8 cellular contexts compared by ENCODE assay signal in the genomic region with DNA sequence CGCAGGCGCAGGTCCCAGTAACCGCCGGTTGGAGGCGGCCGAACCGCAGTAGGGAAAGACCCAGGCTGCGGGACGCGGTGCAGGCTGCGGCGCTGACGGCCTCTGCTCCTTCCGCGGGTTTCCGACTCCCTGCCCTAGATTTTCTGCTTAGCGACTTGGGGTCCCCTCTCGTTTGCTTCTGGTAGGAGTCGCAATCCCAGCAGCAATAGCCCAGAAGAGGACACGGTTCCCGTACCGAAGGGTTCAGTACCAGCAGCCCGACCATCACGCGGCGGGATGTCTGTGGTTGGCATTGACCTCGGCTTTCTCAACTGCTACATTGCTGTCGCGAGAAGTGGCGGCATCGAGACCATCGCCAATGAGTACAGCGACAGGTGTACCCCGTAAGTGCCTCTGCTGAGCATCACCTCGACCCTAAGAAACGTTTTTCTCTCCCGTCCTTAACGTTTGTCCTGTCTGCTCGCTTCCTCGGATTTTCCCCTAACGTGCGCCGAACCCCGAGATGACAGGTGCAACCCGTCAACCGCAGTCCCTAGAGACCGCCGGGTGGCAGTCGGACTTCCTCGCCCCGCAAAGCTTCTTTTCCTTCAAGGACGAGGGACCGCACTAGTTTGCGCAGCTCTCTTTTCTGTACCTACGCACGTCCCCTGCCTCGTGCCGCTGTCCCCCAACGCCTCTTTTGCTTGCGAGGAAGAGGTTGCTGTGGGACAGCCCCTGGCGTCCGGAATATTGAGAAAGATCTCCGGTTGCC.
DNase-seq lines count a peak whose midpoint lies in the region; ATAC-seq lines count a peak whose summit lies in the region.

A gene (plus strand): TSS at position 48 of the 751 bp plus-strand sequence. CDS start 229 bp downstream, at position 277.

- no peak within 1 kb of the TSS for H3K27ac ChIP-seq in effector memory CD4-positive, alpha-beta T cell (ENCODE audit: insufficient read depth, low read length, poor library complexity, severe bottlenecking)

- peak within 1 kb of the TSS; percentile 52 for H3K27ac Mint-ChIP-seq in memory B cell

- DNase-seq in Ammon's horn (ENCODE audit: low spot score) = peak; percentile 65
- DNase-seq in NCI-H2171 treated with DMSO at 0.1 percent for 48 hours (lab: John Stamatoyannopoulos, UW) = peak; percentile 51
- DNase-seq in activated CD4-positive, alpha-beta T cell treated with anti-CD3 and anti-CD28 coated beads for 4 hours = peak; percentile 12 to 20
- peak in 2 of 3 donors; percentile 5 to 9 for DNase-seq in effector memory CD4-positive, alpha-beta T cell
- DNase-seq in memory B cell (ENCODE audit: low spot score in 2 of 2) = peak; percentile 39 to 45
- DNase-seq in stimulated activated CD8-positive, alpha-beta memory T cell treated with anti-CD3 and anti-CD28 coated beads, Interleukin-7, amount 100 ng/mL, for 24 hours (ENCODE audit: low read depth) = peak; percentile 9

- H3K4me3 Mint-ChIP-seq in memory B cell = peak within 1 kb of the TSS; percentile 92

- ATAC-seq in GM18868 (IDR thresholded peaks at IDR 0.05; ENCODE audit: unreplicated experiment) (peak; percentile 36), HG03060 (IDR thresholded peaks at IDR 0.05; ENCODE audit: low read depth, unreplicated experiment) (peak; percentile 33), memory B cell (ENCODE audit: low read depth) (peak; percentile 62)

- H3K27me3 Mint-ChIP-seq in memory B cell = peaks cover 15% of the 10 kb centered on the region

- H3K4me1 Mint-ChIP-seq in memory B cell = peaks cover 10% of the 10 kb centered on the region

- no peaks in the 10 kb centered on the region for H3K9me3 ChIP-seq in effector memory CD4-positive, alpha-beta T cell (ENCODE audit: control insufficient read depth, low read length)

- H3K36me3 ChIP-seq in effector memory CD4-positive, alpha-beta T cell (ENCODE audit: control insufficient read depth, insufficient read depth, low read length) = no peaks in the 10 kb centered on the region

- H3K9me3 Mint-ChIP-seq in memory B cell = no peaks in the 10 kb centered on the region

- peaks cover 14% of the 10 kb centered on the region for H3K4me1 ChIP-seq in effector memory CD4-positive, alpha-beta T cell (ENCODE audit: control insufficient read depth, insufficient read depth, low read length, poor library complexity, severe bottlenecking)

- H3K36me3 Mint-ChIP-seq in memory B cell = peaks cover 2% of the 10 kb centered on the region

- peaks cover 12% of the 10 kb centered on the region for H3K27me3 ChIP-seq in effector memory CD4-positive, alpha-beta T cell (replicated peaks; ENCODE audit: control insufficient read depth, insufficient read depth, low read length, poor library complexity, severe bottlenecking)

- peak within 1 kb of the TSS; percentile 60 for H3K4me3 ChIP-seq in effector memory CD4-positive, alpha-beta T cell (ENCODE audit: insufficient read depth, low read depth, low read length, poor library complexity, severe bottlenecking)

Comparison
In these comparisons a context has a peak if more than half of its experiments do, and no peak if none do; other contexts are left out.
1. DNase-seq: peak in every context shown above with its lines; median percentile 65 in Ammon's horn; 51 in NCI-H2171 treated with DMSO at 0.1 percent for 48 hours; 42 in memory B cell; 16 in activated CD4-positive, alpha-beta T cell treated with anti-CD3 and anti-CD28 coated beads for 4 hours; 9 in stimulated activated CD8-positive, alpha-beta memory T cell treated with anti-CD3 and anti-CD28 coated beads, Interleukin-7, amount 100 ng/mL, for 24 hours; 7 in effector memory CD4-positive, alpha-beta T cell.